Comparison of ENCODE assay signal across 8 cellular contexts in the genomic region with DNA sequence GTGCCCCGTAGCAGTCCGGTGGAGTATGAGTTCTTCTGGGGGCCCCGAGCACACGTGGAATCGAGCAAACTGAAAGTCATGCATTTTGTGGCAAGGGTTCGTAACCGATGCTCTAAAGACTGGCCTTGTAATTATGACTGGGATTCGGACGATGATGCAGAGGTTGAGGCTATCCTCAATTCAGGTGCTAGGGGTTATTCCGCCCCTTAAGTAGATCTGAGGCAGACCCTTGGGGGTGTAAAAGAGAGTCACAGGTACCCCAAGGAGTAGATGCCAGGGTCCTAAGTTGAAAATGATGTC. TPM values are rescaled to one million over a fixed set of nuclear protein-coding genes. Genes with fewer than 3 reads are reported as not detected.
DNase-seq lines count a peak whose midpoint lies in the region; ATAC-seq, FAIRE-seq and TF ChIP-seq lines count a peak whose summit lies in the region.

No MANE protein-coding gene starts in this region.

- ATAC-seq in pancreas (peak; percentile 3 to 19 (median 8)), GM19023 (IDR thresholded peaks at IDR 0.05; ENCODE audit: unreplicated experiment) (no peak)

- H3K9me3 ChIP-seq in NT2/D1 (ENCODE audit: insufficient read depth, low read length) (no peaks in the 10 kb centered on the region), endocrine pancreas (ENCODE audit: control insufficient read depth, low read length) (no peaks in the 10 kb centered on the region), pancreas (no peaks in the 10 kb centered on the region)

- H3K27me3 ChIP-seq in NT2/D1 (ENCODE audit: insufficient read depth, insufficient read length) (no peaks in the 10 kb centered on the region), endocrine pancreas (ENCODE audit: control insufficient read depth, insufficient read depth, low read length) (no peaks in the 10 kb centered on the region), pancreas (peaks cover 0 to 7% (median 0%) of the 10 kb centered on the region in 4 donors)

- 0 to 30% methylated on average over 10 of the region's 10 CpGs for WGBS in pancreas, 2 donors

- TF ChIP-seq POLR2A in GM12891 (IDR thresholded peaks at IDR 0.05; ENCODE audit: low read depth, low read length) = no peak

- no peak for TF ChIP-seq CTCF in GM12875 (IDR thresholded peaks at IDR 0.05; ENCODE audit: borderline replicate concordance, insufficient read depth, low read depth, low read length)
- TF ChIP-seq CTCF in pancreas (IDR thresholded peaks at IDR 0.05) = no peak

- peak overlapping the region in 1 of 4 donors; percentile 57 for H3K27ac ChIP-seq in pancreas

- no peak for DNase-seq in NT2/D1 (ENCODE audit: low read depth, low spot score)
- no peak for DNase-seq in pancreas
- DNase-seq in stimulated activated CD8-positive, alpha-beta memory T cell treated with anti-CD3 and anti-CD28 coated beads, Interleukin-4, amount 100 ng/mL, for 48 hours = no peak
- DNase-seq in GM12891 (ENCODE audit: insufficient read length, low spot score) = no peak
- no peak for DNase-seq in NCI-H748 (lab: John Stamatoyannopoulos, UW; ENCODE audit: unreplicated experiment)

- intact Hi-C loops in pancreas (cut with DNase I) = no loop called here

- no peaks in the 10 kb centered on the region for H3K36me3 ChIP-seq in NT2/D1 (ENCODE audit: insufficient read depth, insufficient read length, low read length)
- H3K36me3 ChIP-seq in endocrine pancreas (ENCODE audit: control insufficient read depth, insufficient read depth, low read length) = no peaks in the 10 kb centered on the region
- no peaks in the 10 kb centered on the region for H3K36me3 ChIP-seq in pancreas

- H3K9ac ChIP-seq in NT2/D1 (ENCODE audit: insufficient read length, low read depth) (peak overlapping the region; percentile 84), endocrine pancreas (ENCODE audit: control insufficient read depth, insufficient read depth, low read length) (peak overlapping the region; percentile 84)

- FAIRE-seq in pancreas (lab: Jason Lieb, UNC) (no peak), GM12891 (lab: Jason Lieb, UNC) (no peak)

- H3K4me1 ChIP-seq in NT2/D1 (ENCODE audit: insufficient read depth, insufficient read length) = peaks cover 6% of the 10 kb centered on the region
- peaks cover 4% of the 10 kb centered on the region for H3K4me1 ChIP-seq in endocrine pancreas (ENCODE audit: control insufficient read depth, insufficient read depth, low read length)
- H3K4me1 ChIP-seq in pancreas = no peaks in the 10 kb centered on the region

- peak overlapping the region; percentile 74 for H3K4me3 ChIP-seq in GM12875 (ENCODE audit: low read depth, low read length)
- peak overlapping the region; percentile 72 for H3K4me3 ChIP-seq in NT2/D1 (ENCODE audit: insufficient read length, low read depth)
- H3K4me3 ChIP-seq in endocrine pancreas (ENCODE audit: control insufficient read depth, insufficient read depth, low read length) = peak overlapping the region; percentile 76
- peak overlapping the region; percentile 22 to 55 (median 42) for H3K4me3 ChIP-seq in pancreas

TF ChIP-seq in GM12891, 5 proteins besides CTCF, POLR2A, EP300 and RAD21:
- TF ChIP-seq PAX5 (IDR thresholded peaks at IDR 0.05; ENCODE audit: insufficient read depth, low read length, severe bottlenecking) = no peak
- TF ChIP-seq POLR2AphosphoS5 (IDR thresholded peaks at IDR 0.05; ENCODE audit: low read depth, low read length) = no peak
- TF ChIP-seq SPI1 (IDR thresholded peaks at IDR 0.05; ENCODE audit: low read depth, low read length) = no peak
- TF ChIP-seq POU2F2 (IDR thresholded peaks at IDR 0.05; ENCODE audit: low read depth, low read length) = no peak
- TF ChIP-seq TAF1 (IDR thresholded peaks at IDR 0.05; ENCODE audit: low read depth, low read length) = no peak

RNA-seq across cellular contexts. Expression of gene MAGEH1, which starts 0.8 kb away (rescaled TPM):
- 10 to 100 TPM in 4 of 6 donors, 1 to 10 TPM in 2; 7.1 to 14.7 (median 10.9) TPM for total RNA-seq in pancreas
- 10 to 100 TPM; 11.2 to 46.5 TPM for polyA plus RNA-seq in pancreas
- 10.7 TPM for polyA plus RNA-seq in GM12891 (2012; ENCODE audit: low read depth, missing spikeins)

RNA-seq across cellular contexts. Expression of gene USP51, which starts 36.9 kb away (rescaled TPM):
- 1 to 10 TPM in 5 of 6 donors, under 1 TPM in 1; 0.69 to 1.9 (median 1.3) TPM for total RNA-seq in pancreas
- polyA plus RNA-seq in pancreas = 1 to 10 TPM in 1 of 2 donors, under 1 TPM in 1; 0.65 to 2.2 TPM
- polyA plus RNA-seq in GM12891 (2012; ENCODE audit: low read depth, missing spikeins) = 1.0 TPM
